17 cellular contexts compared by ENCODE assay signal in the genomic region with DNA sequence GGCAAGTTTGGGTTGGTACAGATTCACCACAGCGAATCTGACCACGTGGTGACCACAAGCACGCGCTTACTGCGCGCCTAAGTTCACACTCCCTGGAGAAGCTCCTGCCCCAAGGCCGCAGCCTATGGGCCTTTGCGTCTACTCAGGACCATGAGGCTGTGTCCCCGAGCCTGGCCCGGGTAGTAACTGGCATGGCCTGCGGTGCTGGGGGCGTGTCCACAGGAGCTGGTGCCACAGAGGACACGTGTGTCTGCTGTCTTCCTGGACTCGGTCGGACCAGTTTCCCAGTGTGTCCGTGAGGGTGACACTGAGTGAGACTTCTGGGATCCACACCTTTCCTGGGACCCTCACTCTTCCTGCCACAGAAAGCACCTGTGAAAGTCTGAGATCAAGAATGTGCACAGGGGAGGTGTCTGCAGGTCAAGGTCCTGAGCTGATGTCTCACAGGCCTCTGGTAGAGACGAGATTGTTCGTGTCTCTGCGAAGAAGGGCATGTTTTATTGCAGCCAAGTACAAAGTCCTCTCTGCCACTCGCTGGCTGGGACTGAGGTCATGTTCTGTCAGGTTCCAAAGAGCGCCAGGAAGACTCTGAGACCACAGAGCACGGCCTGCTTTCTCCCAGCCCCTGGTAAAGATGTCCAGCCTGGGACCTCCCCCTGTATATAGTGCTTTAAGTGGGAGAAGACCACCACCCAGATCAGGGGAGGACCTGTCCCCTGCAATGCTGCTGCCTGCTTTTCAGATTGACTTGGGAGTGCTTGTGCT. TPM values are rescaled to one million over a fixed set of nuclear protein-coding genes. Genes with fewer than 3 reads are reported as not detected.
A peak's percentile ranks its signal among the peaks of the same experiment; 100 is the strongest.
DNase-seq lines count a peak whose midpoint lies in the region; ATAC-seq and TF ChIP-seq lines count a peak whose summit lies in the region.
"Had no signal": no experiment of that assay in that cellular context is flagged by ENCODE, and none has a peak within 500 bp of the region (broad histone marks: within the 10 kb centered on the region; RNA-seq: fewer than 3 reads in every experiment).

No MANE protein-coding gene starts in this region.

- H3K4me1 ChIP-seq in mucosa of rectum (ENCODE audit: control insufficient read depth in 2 of 2, insufficient read depth in 2 of 2, low read length in 2 of 2): peaks cover 11 to 20% of the 10 kb centered on the region in 2 donors
- H3K4me1 ChIP-seq in GM23248 (ENCODE audit: insufficient read depth): no peaks in the 10 kb centered on the region
- H3K4me1 ChIP-seq: parathyroid adenoma had no signal

- H3K4me3 Mint-ChIP-seq in IgD-negative memory B cell: no peak overlapping the region
- H3K4me3 Mint-ChIP-seq: activated CD4-positive, alpha-beta T cell treated with anti-CD3 and anti-CD28 coated beads, Interleukin-2, amount 10 ng/mL, durations not matched to agents 24 days and 14 days had no signal

- no peaks in the 10 kb centered on the region for H3K9me3 Mint-ChIP-seq in IgD-negative memory B cell
- H3K9me3 Mint-ChIP-seq: activated CD4-positive, alpha-beta T cell treated with anti-CD3 and anti-CD28 coated beads, Interleukin-2, amount 10 ng/mL, durations not matched to agents 24 days and 14 days had no signal

- no peak for ATAC-seq in GM18868 (IDR thresholded peaks at IDR 0.05; ENCODE audit: unreplicated experiment)
- no peak for ATAC-seq in GM21390 (IDR thresholded peaks at IDR 0.05; ENCODE audit: unreplicated experiment)

- 89 to 91% methylated on average over 22 of the region's 22 CpGs for WGBS in GM23248 (ENCODE audit: low coverage in 1 of 2, low lambda C conversion rate in 2 of 2, missing lambda C conversion rate in 2 of 2), 2 experiments

- no peaks in the 10 kb centered on the region for H3K9me3 ChIP-seq in mucosa of rectum (ENCODE audit: control insufficient read depth in 2 of 2, low read length in 2 of 2)
- H3K9me3 ChIP-seq in GM23248 (ENCODE audit: low read depth): no peaks in the 10 kb centered on the region

- no peaks in the 10 kb centered on the region for H3F3A ChIP-seq in GM23248 (ENCODE audit: insufficient read depth)

- TF ChIP-seq CTCF in epithelial cell of esophagus (IDR thresholded peaks at IDR 0.05; ENCODE audit: insufficient read depth, low read depth, low read length, missing control alignments): no peak

- H3K27ac Mint-ChIP-seq in IgD-negative memory B cell: peak overlapping the region in 2 of 3 donors; percentile 10 to 46
- H3K27ac Mint-ChIP-seq: activated CD4-positive, alpha-beta T cell treated with anti-CD3 and anti-CD28 coated beads, Interleukin-2, amount 10 ng/mL, durations not matched to agents 24 days and 14 days had no signal

- H3K36me3 Mint-ChIP-seq in IgD-negative memory B cell: no peaks in the 10 kb centered on the region

- H2AFZ ChIP-seq in GM23248: no peak overlapping the region
- H2AFZ ChIP-seq: parathyroid adenoma had no signal

- H3K9ac ChIP-seq in mucosa of rectum (ENCODE audit: low read depth in 1 of 2, low read length in 2 of 2) (peak overlapping the region; percentile 44 to 56), GM23248 (no peak overlapping the region)
- H3K9ac ChIP-seq: parathyroid adenoma had no signal

- H3K36me3 ChIP-seq in mucosa of rectum (ENCODE audit: control insufficient read depth in 2 of 2, insufficient read depth in 2 of 2, low read length in 2 of 2): peaks cover 3 to 4% of the 10 kb centered on the region in 2 donors
- H3K36me3 ChIP-seq in GM23248 (ENCODE audit: low read depth): no peaks in the 10 kb centered on the region

- H3K4me3 ChIP-seq in epithelial cell of esophagus (ENCODE audit: low read length) (no peak overlapping the region), mucosa of rectum (ENCODE audit: low read length in 2 of 2) (peak overlapping the region; percentile 21 to 59), GM23248 (no peak overlapping the region)

- in situ Hi-C loops in GM23248 (cut with MboI): no loop called here

- H3K9me2 ChIP-seq in GM23248 (ENCODE audit: insufficient read depth): no peaks in the 10 kb centered on the region

- peak; percentile 14 for DNase-seq in COLO668 (lab: John Stamatoyannopoulos, UW; ENCODE audit: unreplicated experiment)
- DNase-seq in epithelial cell of esophagus (ENCODE audit: low read depth): peak; percentile 22
- DNase-seq in activated T-cell treated with anti-CD3 and anti-CD28 coated beads, Interleukin-2, amount 50 U/mL, for 48 hours: no peak
- no peak for DNase-seq in GM23248
- DNase-seq: activated CD4-positive, alpha-beta T cell treated with anti-CD3 and anti-CD28 coated beads, Interleukin-2, amount 10 ng/mL, durations not matched to agents 24 days and 14 days; activated gamma-delta T cell treated with Interleukin-2 at 50 U/mL for 16 hours; anterior cingulate cortex; COR-L47; stimulated activated CD4-positive, alpha-beta T cell treated with anti-CD3 and anti-CD28 coated beads, Interleukin-2, amount 100 ng/mL, for 48 hours; substantia nigra had no signal

- no peak overlapping the region for H3K4me2 ChIP-seq in GM23248 (ENCODE audit: unreplicated experiment)

- no peaks in the 10 kb centered on the region for H3K4me1 Mint-ChIP-seq in IgD-negative memory B cell
- H3K4me1 Mint-ChIP-seq: activated CD4-positive, alpha-beta T cell treated with anti-CD3 and anti-CD28 coated beads, Interleukin-2, amount 10 ng/mL, durations not matched to agents 24 days and 14 days had no signal

- H4K20me1 ChIP-seq in GM23248 (ENCODE audit: insufficient read depth): no peaks in the 10 kb centered on the region

- no peaks in the 10 kb centered on the region for H3K27me3 Mint-ChIP-seq in IgD-negative memory B cell
- H3K27me3 Mint-ChIP-seq: activated CD4-positive, alpha-beta T cell treated with anti-CD3 and anti-CD28 coated beads, Interleukin-2, amount 10 ng/mL, durations not matched to agents 24 days and 14 days had no signal

- H3K27me3 ChIP-seq in mucosa of rectum (ENCODE audit: control insufficient read depth in 2 of 2, insufficient read depth in 2 of 2, low read length in 2 of 2) (no peaks in the 10 kb centered on the region), GM23248 (replicated peaks; ENCODE audit: insufficient read depth) (no peaks in the 10 kb centered on the region)

- H3K27ac ChIP-seq in mucosa of rectum (ENCODE audit: low read depth in 2 of 2, low read length in 2 of 2) (peak overlapping the region; percentile 75), GM23248 (no peak overlapping the region)
- H3K27ac ChIP-seq: parathyroid adenoma had no signal

- no peaks in the 10 kb centered on the region for H3K79me2 ChIP-seq in GM23248 (ENCODE audit: insufficient read depth)
- H3K79me2 ChIP-seq: parathyroid adenoma had no signal

RNA-seq across cellular contexts. Expression of gene CAPN15, which starts 25.2 kb away (rescaled TPM):
- polyA plus RNA-seq in IgD-negative memory B cell: 9.1 TPM
- 68.0 and 69.4 TPM in 2 replicates for total RNA-seq in GM23248 (2014; rRNA removed; shearing (Covaris generic))
- 5.4 and 5.7 TPM in 2 replicates for polyA plus RNA-seq in GM23248 (2016; fragmentation: Nextera tagmentation; extraction: Ambion mirVana)

RNA-seq across cellular contexts. Expression of gene PRR35, which starts 57.8 kb away (rescaled TPM):
- polyA plus RNA-seq in IgD-negative memory B cell: not detected
- not detected in 2 replicates for total RNA-seq in GM23248 (2014; rRNA removed; shearing (Covaris generic))
- polyA plus RNA-seq in GM23248 (2016; fragmentation: Nextera tagmentation; extraction: Ambion mirVana): not detected in 2 replicates
- total RNA-seq: activated CD4-positive, alpha-beta T cell treated with anti-CD3 and anti-CD28 coated beads, Interleukin-2, amount 10 ng/mL, durations not matched to agents 24 days and 14 days; M059J; skeletal muscle tissue had no signal

Comparison
In these comparisons a context has a peak if more than half of its experiments do, and no peak if none do; other contexts are left out.
1. DNase-seq: peak in COLO668 (single experiment) and epithelial cell of esophagus (single experiment); none in activated T-cell treated with anti-CD3 and anti-CD28 coated beads, Interleukin-2, amount 50 U/mL, for 48 hours (0 of 2) and GM23248 (single experiment).
2. H3K4me3 ChIP-seq: peak in mucosa of rectum (2 of 2); none in epithelial cell of esophagus (single experiment) and GM23248 (single experiment).